In genomic region chr9:132717326-132717945, GRCh38 we compare ENCODE assay signal across 26 cellular contexts.
"Had no signal": no experiment of that assay in that cellular context is flagged by ENCODE, and none has a peak within 500 bp of the region (broad histone marks: within the 10 kb centered on the region; RNA-seq: fewer than 3 reads in every experiment).

No MANE protein-coding gene starts in this region.

- H3K27ac ChIP-seq: SK-N-MC had no signal

- FAIRE-seq: TTC549 had no signal

- H3K4me3 Mint-ChIP-seq: activated CD8-positive, alpha-beta T cell treated with anti-CD3 and anti-CD28 coated beads for 36 hours; activated naive CD4-positive, alpha-beta T cell treated with anti-CD3 and anti-CD28 coated beads for 36 hours; activated naive CD8-positive, alpha-beta T cell treated with anti-CD3 and anti-CD28 coated beads for 36 hours; activated T-helper 17 cell treated with anti-CD3 and anti-CD28 coated beads, Interleukin-2, amount 50 U/mL, for 72 hours; T-cell had no signal

- H3K27ac Mint-ChIP-seq: activated CD8-positive, alpha-beta T cell treated with anti-CD3 and anti-CD28 coated beads for 36 hours; activated naive CD4-positive, alpha-beta T cell treated with anti-CD3 and anti-CD28 coated beads for 36 hours; activated naive CD8-positive, alpha-beta T cell treated with anti-CD3 and anti-CD28 coated beads for 36 hours; activated T-helper 17 cell treated with anti-CD3 and anti-CD28 coated beads, Interleukin-2, amount 50 U/mL, for 72 hours; T-cell had no signal

- ATAC-seq: activated CD4-positive, CD25-positive, alpha-beta regulatory T cell treated with anti-CD3 and anti-CD28 coated beads, Interleukin-2, amount 50 U/mL, for 24 hours; activated CD8-positive, alpha-beta T cell treated with anti-CD3 and anti-CD28 coated beads for 36 hours; activated T-helper 17 cell treated with anti-CD3 and anti-CD28 coated beads, Interleukin-2, amount 50 U/mL, for 72 hours; Right ventricle myocardium inferior; T-cell had no signal

- DNase-seq: activated CD4-positive, alpha-beta T cell treated with anti-CD3 and anti-CD28 coated beads for 4 hours; activated CD8-positive, alpha-beta T cell treated with anti-CD3 and anti-CD28 coated beads for 36 hours; activated gamma-delta T cell; activated naive CD4-positive, alpha-beta T cell treated with anti-CD3 and anti-CD28 coated beads for 36 hours; activated naive CD8-positive, alpha-beta T cell treated with anti-CD3 and anti-CD28 coated beads for 36 hours; activated T-cell treated with anti-CD3 and anti-CD28 coated beads for 4 hours; activated T-cell treated with anti-CD3 and anti-CD28 coated beads, Interleukin-2, amount 50 U/mL, for 48 hours; caudate nucleus; Karpas-422; NCI-H1048; NCI-H1417; NCI-H1930; NCI-H2107; NCI-H2171 treated with DMSO at 0.1 percent for 48 hours; NCI-H226; NCI-H526 treated with DMSO at 0.1 percent for 48 hours; NCI-H82; RPMI8226; T-cell; T-helper 2 cell; T1000 had no signal

- H3K36me3 Mint-ChIP-seq: activated naive CD8-positive, alpha-beta T cell treated with anti-CD3 and anti-CD28 coated beads for 36 hours; T-cell had no signal

- H3K9me3 Mint-ChIP-seq: activated CD8-positive, alpha-beta T cell treated with anti-CD3 and anti-CD28 coated beads for 36 hours; activated naive CD4-positive, alpha-beta T cell treated with anti-CD3 and anti-CD28 coated beads for 36 hours; activated naive CD8-positive, alpha-beta T cell treated with anti-CD3 and anti-CD28 coated beads for 36 hours; activated T-helper 17 cell treated with anti-CD3 and anti-CD28 coated beads, Interleukin-2, amount 50 U/mL, for 72 hours; T-cell had no signal

- H3K4me3 ChIP-seq: SK-N-MC had no signal

- H3K4me1 Mint-ChIP-seq: activated T-helper 17 cell treated with anti-CD3 and anti-CD28 coated beads, Interleukin-2, amount 50 U/mL, for 72 hours had no signal
